Comparison of ENCODE assay signal across 30 cellular contexts in the genomic region with DNA sequence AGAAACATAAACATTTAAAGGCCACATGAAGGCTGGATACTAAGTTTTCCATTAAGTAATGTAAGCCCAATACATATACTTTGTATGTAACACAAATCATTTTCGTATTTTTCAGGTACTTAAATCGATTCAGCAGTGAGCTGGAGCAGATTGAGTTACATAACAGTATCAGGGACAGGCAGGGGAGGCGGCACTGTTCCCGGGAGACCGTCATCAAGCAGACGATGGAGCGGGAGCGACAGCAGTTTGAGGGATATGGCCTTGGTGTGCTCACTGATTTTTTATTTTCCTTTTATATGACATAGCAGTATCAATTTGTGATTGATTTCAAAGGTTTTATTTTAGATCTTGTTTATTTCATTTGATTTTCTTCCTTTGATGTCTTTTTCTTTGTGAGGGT. TPM values are rescaled to one million over a fixed set of nuclear protein-coding genes. Genes with fewer than 3 reads are reported as not detected.
"Had no signal": no experiment of that assay in that cellular context is flagged by ENCODE, and none has a peak within 500 bp of the region (broad histone marks: within the 10 kb centered on the region; RNA-seq: fewer than 3 reads in every experiment).

No MANE protein-coding gene starts in this region.

- H3K9me3 Mint-ChIP-seq: effector memory CD8-positive, alpha-beta T cell; mesothelial cell of epicardium; naive B cell; natural killer cell treated with Interleukin-12 subunit alpha and Interleukin-12 subunit beta and Interleukin-15 and Interleukin-18, amount 100 ng/mL, for 72 hours; neural crest cell; stimulated activated effector memory CD8-positive, alpha-beta T cell treated with anti-CD3 and anti-CD28 coated beads, Interleukin-12 subunit alpha, Interleukin-12 subunit beta, amount 100 ng/mL, for 72 hours; type B pancreatic cell had no signal

- DNase-seq: cortex of kidney; effector memory CD8-positive, alpha-beta T cell; erythroblast; esophagus squamous epithelium; foreskin melanocyte; mesenchymal stem cell; mucosa of descending colon; naive B cell; pancreas; right lobe of liver; stimulated activated CD4-positive, alpha-beta T cell treated with anti-CD3 and anti-CD28 coated beads, Interleukin-2, amount 100 ng/mL, for 24 hours; stimulated activated CD4-positive, alpha-beta T cell treated with anti-CD3 and anti-CD28 coated beads, Interleukin-4, amount 100 ng/mL, for 24 hours; stimulated activated naive CD8-positive, alpha-beta T cell treated with anti-CD3 and anti-CD28 coated beads, Interleukin-15, Interleukin-2, amounts not matched to agents 100 U/mL and 50 U/mL, for 24 hours; substantia nigra; testis; tibial artery had no signal

- H3K27me3 ChIP-seq: esophagus squamous epithelium, neutrophil, pancreas, right lobe of liver, testis, tibial artery had no signal

- H3K4me1 ChIP-seq: esophagus squamous epithelium, pancreas, right lobe of liver, testis, tibial artery had no signal

- H3K4me3 ChIP-seq: esophagus squamous epithelium, lung, mucosa of descending colon, pancreas, right lobe of liver, smooth muscle cell, testis, tibial artery had no signal

- H3K27ac Mint-ChIP-seq: mesothelial cell of epicardium; natural killer cell treated with Interleukin-12 subunit alpha and Interleukin-12 subunit beta and Interleukin-15 and Interleukin-18, amount 100 ng/mL, for 72 hours; stimulated activated effector memory CD8-positive, alpha-beta T cell treated with anti-CD3 and anti-CD28 coated beads, Interleukin-12 subunit alpha, Interleukin-12 subunit beta, amount 100 ng/mL, for 72 hours; type B pancreatic cell had no signal

- H3K4me1 Mint-ChIP-seq: mesothelial cell of epicardium; neural crest cell; stimulated activated effector memory CD8-positive, alpha-beta T cell treated with anti-CD3 and anti-CD28 coated beads, Interleukin-12 subunit alpha, Interleukin-12 subunit beta, amount 100 ng/mL, for 72 hours had no signal

- H3K9me3 ChIP-seq: esophagus squamous epithelium, mucosa of descending colon, neutrophil, pancreas, right lobe of liver, testis, tibial artery had no signal

- H3K27me3 Mint-ChIP-seq: effector memory CD8-positive, alpha-beta T cell; naive B cell; natural killer cell treated with Interleukin-12 subunit alpha and Interleukin-12 subunit beta and Interleukin-15 and Interleukin-18, amount 100 ng/mL, for 72 hours; type B pancreatic cell had no signal

- ATAC-seq: effector memory CD8-positive, alpha-beta T cell; left lobe of liver; mucosa of descending colon; natural killer cell treated with Interleukin-12 subunit alpha and Interleukin-12 subunit beta and Interleukin-15 and Interleukin-18, amount 100 ng/mL, for 72 hours; pancreas; right lobe of liver; stimulated activated effector memory CD8-positive, alpha-beta T cell treated with anti-CD3 and anti-CD28 coated beads, Interleukin-12 subunit alpha, Interleukin-12 subunit beta, amount 100 ng/mL, for 72 hours; stimulated activated naive CD8-positive, alpha-beta T cell treated with anti-CD3 and anti-CD28 coated beads, Interleukin-15, Interleukin-2, amounts not matched to agents 100 U/mL and 50 U/mL, for 24 hours had no signal

- H3K27ac ChIP-seq: esophagus squamous epithelium, neutrophil, pancreas, right lobe of liver, testis, tibial artery had no signal

- H3K4me3 Mint-ChIP-seq: effector memory CD8-positive, alpha-beta T cell; mesothelial cell of epicardium; naive B cell; natural killer cell treated with Interleukin-12 subunit alpha and Interleukin-12 subunit beta and Interleukin-15 and Interleukin-18, amount 100 ng/mL, for 72 hours; neural crest cell; stimulated activated effector memory CD8-positive, alpha-beta T cell treated with anti-CD3 and anti-CD28 coated beads, Interleukin-12 subunit alpha, Interleukin-12 subunit beta, amount 100 ng/mL, for 72 hours; type B pancreatic cell had no signal

RNA-seq across cellular contexts. Expression of a gene that starts 41.6 kb away (rescaled TPM):
- total RNA-seq: dermis microvascular lymphatic vessel endothelial cell; left lobe of liver; liver; lung; mesothelial cell of epicardium; natural killer cell treated with Interleukin-12 subunit alpha and Interleukin-12 subunit beta and Interleukin-15 and Interleukin-18, amount 100 ng/mL, for 72 hours; neural crest cell; pancreas; pulmonary artery endothelial cell; right lobe of liver; smooth muscle cell had no signal
- polyA plus RNA-seq: keratinocyte, liver, smooth muscle cell, urinary bladder had no signal
